In the genomic region with DNA sequence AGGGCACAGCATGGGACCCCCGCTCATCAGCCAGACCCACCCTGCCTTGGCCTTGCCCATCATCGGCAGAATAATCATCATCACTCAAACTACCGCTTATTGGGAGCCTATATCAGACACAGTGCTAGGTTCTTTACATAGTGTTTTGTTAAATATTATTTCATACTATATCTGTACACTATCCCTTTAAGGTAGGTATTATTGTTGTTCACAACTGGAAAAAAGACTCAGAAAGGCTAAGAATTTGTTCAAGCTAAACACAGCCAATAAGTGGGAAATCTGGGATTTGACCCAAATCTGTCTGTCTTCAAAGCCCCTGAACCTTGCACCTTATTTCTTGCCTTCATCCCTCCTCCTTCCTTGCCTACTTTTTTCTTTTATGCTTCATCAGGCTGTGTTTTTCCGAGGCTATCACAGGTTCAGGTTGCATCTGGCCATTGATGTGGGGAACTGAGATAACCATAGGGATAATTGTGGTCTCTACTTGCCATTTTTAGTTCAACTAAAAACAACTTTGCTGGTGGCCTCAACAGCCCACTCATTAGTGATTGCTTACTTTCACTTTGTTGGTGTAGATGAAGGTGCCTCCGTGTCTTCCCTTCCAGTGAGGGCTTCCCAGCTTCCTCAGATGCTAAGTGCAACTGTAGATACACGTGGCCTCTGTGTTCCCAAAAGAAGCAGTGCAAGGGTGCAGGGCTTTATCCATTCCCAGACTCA, we compare ENCODE assay signal across 2 cellular contexts.
TF ChIP-seq lines count a peak whose summit lies in the region.

No MANE protein-coding gene starts in this region.

TF ChIP-seq in SK-N-SH treated with all-trans-retinoic acid at 6 μM for 48 hours, 23 proteins besides CTCF, POLR2A, EP300 and RAD21 (continued from another document):
- TF ChIP-seq, protein P1, sequence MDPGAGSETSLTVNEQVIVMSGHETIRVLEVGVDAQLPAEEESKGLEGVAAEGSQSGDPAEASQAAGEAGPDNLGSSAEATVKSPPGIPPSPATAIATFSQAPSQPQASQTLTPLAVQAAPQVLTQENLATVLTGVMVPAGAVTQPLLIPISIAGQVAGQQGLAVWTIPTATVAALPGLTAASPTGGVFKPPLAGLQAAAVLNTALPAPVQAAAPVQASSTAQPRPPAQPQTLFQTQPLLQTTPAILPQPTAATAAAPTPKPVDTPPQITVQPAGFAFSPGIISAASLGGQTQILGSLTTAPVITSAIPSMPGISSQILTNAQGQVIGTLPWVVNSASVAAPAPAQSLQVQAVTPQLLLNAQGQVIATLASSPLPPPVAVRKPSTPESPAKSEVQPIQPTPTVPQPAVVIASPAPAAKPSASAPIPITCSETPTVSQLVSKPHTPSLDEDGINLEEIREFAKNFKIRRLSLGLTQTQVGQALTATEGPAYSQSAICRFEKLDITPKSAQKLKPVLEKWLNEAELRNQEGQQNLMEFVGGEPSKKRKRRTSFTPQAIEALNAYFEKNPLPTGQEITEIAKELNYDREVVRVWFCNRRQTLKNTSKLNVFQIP (CRISPR knock-in tag; IDR thresholded peaks at IDR 0.05; ENCODE audit: borderline replicate concordance, low read depth) = no peak
- TF ChIP-seq SNAI2 (CRISPR knock-in tag; IDR thresholded peaks at IDR 0.05) (no peak), OSR1 (CRISPR knock-in tag; IDR thresholded peaks at IDR 0.05) (no peak), TCF4 (CRISPR knock-in tag; IDR thresholded peaks at IDR 0.05; ENCODE audit: borderline replicate concordance) (no peak), BACH2 (CRISPR knock-in tag; IDR thresholded peaks at IDR 0.05; ENCODE audit: borderline replicate concordance) (no peak)
- TF ChIP-seq, protein P2, sequence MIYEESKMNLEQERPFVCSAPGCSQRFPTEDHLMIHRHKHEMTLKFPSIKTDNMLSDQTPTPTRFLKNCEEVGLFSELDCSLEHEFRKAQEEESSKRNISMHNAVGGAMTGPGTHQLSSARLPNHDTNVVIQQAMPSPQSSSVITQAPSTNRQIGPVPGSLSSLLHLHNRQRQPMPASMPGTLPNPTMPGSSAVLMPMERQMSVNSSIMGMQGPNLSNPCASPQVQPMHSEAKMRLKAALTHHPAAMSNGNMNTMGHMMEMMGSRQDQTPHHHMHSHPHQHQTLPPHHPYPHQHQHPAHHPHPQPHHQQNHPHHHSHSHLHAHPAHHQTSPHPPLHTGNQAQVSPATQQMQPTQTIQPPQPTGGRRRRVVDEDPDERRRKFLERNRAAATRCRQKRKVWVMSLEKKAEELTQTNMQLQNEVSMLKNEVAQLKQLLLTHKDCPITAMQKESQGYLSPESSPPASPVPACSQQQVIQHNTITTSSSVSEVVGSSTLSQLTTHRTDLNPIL (CRISPR knock-in tag; IDR thresholded peaks at IDR 0.05; ENCODE audit: low read depth) = no peak
- TF ChIP-seq, protein P3, sequence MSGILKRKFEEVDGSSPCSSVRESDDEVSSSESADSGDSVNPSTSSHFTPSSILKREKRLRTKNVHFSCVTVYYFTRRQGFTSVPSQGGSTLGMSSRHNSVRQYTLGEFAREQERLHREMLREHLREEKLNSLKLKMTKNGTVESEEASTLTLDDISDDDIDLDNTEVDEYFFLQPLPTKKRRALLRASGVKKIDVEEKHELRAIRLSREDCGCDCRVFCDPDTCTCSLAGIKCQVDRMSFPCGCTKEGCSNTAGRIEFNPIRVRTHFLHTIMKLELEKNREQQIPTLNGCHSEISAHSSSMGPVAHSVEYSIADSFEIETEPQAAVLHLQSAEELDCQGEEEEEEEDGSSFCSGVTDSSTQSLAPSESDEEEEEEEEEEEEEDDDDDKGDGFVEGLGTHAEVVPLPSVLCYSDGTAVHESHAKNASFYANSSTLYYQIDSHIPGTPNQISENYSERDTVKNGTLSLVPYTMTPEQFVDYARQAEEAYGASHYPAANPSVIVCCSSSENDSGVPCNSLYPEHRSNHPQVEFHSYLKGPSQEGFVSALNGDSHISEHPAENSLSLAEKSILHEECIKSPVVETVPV (CRISPR knock-in tag; IDR thresholded peaks at IDR 0.05) = no peak

TF ChIP-seq in SK-N-SH, 30 proteins besides CTCF, POLR2A, EP300 and RAD21:
- TF ChIP-seq, protein P4, sequence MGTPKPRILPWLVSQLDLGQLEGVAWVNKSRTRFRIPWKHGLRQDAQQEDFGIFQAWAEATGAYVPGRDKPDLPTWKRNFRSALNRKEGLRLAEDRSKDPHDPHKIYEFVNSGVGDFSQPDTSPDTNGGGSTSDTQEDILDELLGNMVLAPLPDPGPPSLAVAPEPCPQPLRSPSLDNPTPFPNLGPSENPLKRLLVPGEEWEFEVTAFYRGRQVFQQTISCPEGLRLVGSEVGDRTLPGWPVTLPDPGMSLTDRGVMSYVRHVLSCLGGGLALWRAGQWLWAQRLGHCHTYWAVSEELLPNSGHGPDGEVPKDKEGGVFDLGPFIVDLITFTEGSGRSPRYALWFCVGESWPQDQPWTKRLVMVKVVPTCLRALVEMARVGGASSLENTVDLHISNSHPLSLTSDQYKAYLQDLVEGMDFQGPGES (IDR thresholded peaks at IDR 0.05; ENCODE audit: low read depth, low read length) = no peak
- TF ChIP-seq, protein P5, sequence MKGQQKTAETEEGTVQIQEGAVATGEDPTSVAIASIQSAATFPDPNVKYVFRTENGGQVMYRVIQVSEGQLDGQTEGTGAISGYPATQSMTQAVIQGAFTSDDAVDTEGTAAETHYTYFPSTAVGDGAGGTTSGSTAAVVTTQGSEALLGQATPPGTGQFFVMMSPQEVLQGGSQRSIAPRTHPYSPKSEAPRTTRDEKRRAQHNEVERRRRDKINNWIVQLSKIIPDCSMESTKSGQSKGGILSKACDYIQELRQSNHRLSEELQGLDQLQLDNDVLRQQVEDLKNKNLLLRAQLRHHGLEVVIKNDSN (IDR thresholded peaks at IDR 0.05; ENCODE audit: borderline replicate concordance, low read depth) = no peak
- no peak for TF ChIP-seq RCOR1 (IDR thresholded peaks at IDR 0.05; ENCODE audit: low read length)
- no peak for TF ChIP-seq SIN3A (IDR thresholded peaks at IDR 0.05; ENCODE audit: borderline replicate concordance, low read depth, low read length)
- TF ChIP-seq YY1 (IDR thresholded peaks at IDR 0.05; ENCODE audit: low read depth) = no peak
- no peak for TF ChIP-seq SMC3 (IDR thresholded peaks at IDR 0.05; ENCODE audit: low read depth, low read length)
- no peak for TF ChIP-seq FOXJ3 (CRISPR knock-in tag; IDR thresholded peaks at IDR 0.05)
- no peak for TF ChIP-seq ELF1 (IDR thresholded peaks at IDR 0.05)
- TF ChIP-seq NRF1 (IDR thresholded peaks at IDR 0.05; ENCODE audit: low read depth, low read length) = no peak
- no peak for TF ChIP-seq RXRA (IDR thresholded peaks at IDR 0.05; ENCODE audit: borderline replicate concordance, low read depth)
- TF ChIP-seq, protein P6, sequence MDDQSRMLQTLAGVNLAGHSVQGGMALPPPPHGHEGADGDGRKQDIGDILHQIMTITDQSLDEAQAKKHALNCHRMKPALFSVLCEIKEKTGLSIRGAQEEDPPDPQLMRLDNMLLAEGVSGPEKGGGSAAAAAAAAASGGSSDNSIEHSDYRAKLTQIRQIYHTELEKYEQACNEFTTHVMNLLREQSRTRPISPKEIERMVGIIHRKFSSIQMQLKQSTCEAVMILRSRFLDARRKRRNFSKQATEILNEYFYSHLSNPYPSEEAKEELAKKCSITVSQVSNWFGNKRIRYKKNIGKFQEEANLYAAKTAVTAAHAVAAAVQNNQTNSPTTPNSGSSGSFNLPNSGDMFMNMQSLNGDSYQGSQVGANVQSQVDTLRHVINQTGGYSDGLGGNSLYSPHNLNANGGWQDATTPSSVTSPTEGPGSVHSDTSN (IDR thresholded peaks at IDR 0.05) = no peak
- TF ChIP-seq FOXM1 (IDR thresholded peaks at IDR 0.05; ENCODE audit: low read depth) = no peak
- no peak for TF ChIP-seq MEF2A (IDR thresholded peaks at IDR 0.05; ENCODE audit: borderline replicate concordance, low read depth)
- TF ChIP-seq MXI1 (IDR thresholded peaks at IDR 0.05; ENCODE audit: low read depth, low read length) = no peak
- TF ChIP-seq JUND (IDR thresholded peaks at IDR 0.05) = no peak
- no peak for TF ChIP-seq FOSL2 (IDR thresholded peaks at IDR 0.05; ENCODE audit: borderline replicate concordance, low read depth)
- TF ChIP-seq GABPA (IDR thresholded peaks at IDR 0.05; ENCODE audit: low read depth) = no peak
- TF ChIP-seq CHD2 (IDR thresholded peaks at IDR 0.05; ENCODE audit: low read length, partially characterized antibody) = no peak
- TF ChIP-seq RFX5 (IDR thresholded peaks at IDR 0.05; ENCODE audit: low read length) = no peak
